25 cellular contexts compared by ENCODE assay signal in genomic region chr1:4010811-4011605, GRCh38.
"Had no signal": no experiment of that assay in that cellular context is flagged by ENCODE, and none has a peak within 500 bp of the region (broad histone marks: within the 10 kb centered on the region; RNA-seq: fewer than 3 reads in every experiment).

No MANE protein-coding gene starts in this region.

- H3K79me2 ChIP-seq: parathyroid adenoma had no signal

- H3K4me3 Mint-ChIP-seq: activated CD4-positive, alpha-beta T cell treated with anti-CD3 and anti-CD28 coated beads for 36 hours; activated naive CD4-positive, alpha-beta T cell treated with anti-CD3 and anti-CD28 coated beads, Interleukin-2, amount 10 ng/mL, durations not matched to agents 7 days and 5 days; activated naive CD8-positive, alpha-beta T cell treated with anti-CD3 and anti-CD28 coated beads, Interleukin-2, amount 50 U/mL, for 24 hours; brain; T-helper 2 cell treated with Interferon-gamma antibody and Interleukin-4, amounts not matched to agents 5 μg/mL and 100 μg/mL, for 36 hours had no signal

- H3K36me3 Mint-ChIP-seq: activated naive CD4-positive, alpha-beta T cell treated with anti-CD3 and anti-CD28 coated beads, Interleukin-2, amount 10 ng/mL, durations not matched to agents 7 days and 5 days; brain had no signal

- H3K4me1 ChIP-seq: colonic mucosa, gastrocnemius medialis, heart left ventricle, left ventricle myocardium inferior, parathyroid adenoma, right lobe of liver, thyroid gland had no signal

- H3K4me3 ChIP-seq: colonic mucosa, gastrocnemius medialis, heart left ventricle, left ventricle myocardium inferior, mucosa of descending colon, right lobe of liver, smooth muscle cell, thyroid gland had no signal

- H3K4me1 Mint-ChIP-seq: activated CD4-positive, alpha-beta T cell treated with anti-CD3 and anti-CD28 coated beads for 36 hours; activated naive CD4-positive, alpha-beta T cell treated with anti-CD3 and anti-CD28 coated beads, Interleukin-2, amount 10 ng/mL, durations not matched to agents 7 days and 5 days; activated naive CD8-positive, alpha-beta T cell treated with anti-CD3 and anti-CD28 coated beads, Interleukin-2, amount 50 U/mL, for 24 hours; brain had no signal

- DNase-seq: activated CD4-positive, alpha-beta T cell treated with anti-CD3 and anti-CD28 coated beads for 36 hours; activated CD4-positive, alpha-beta T cell treated with anti-CD3 and anti-CD28 coated beads, Interleukin-2, amount 50 U/mL, for 48 hours; activated naive CD4-positive, alpha-beta T cell treated with anti-CD3 and anti-CD28 coated beads, Interleukin-2, amount 10 ng/mL, durations not matched to agents 7 days and 5 days; activated naive CD8-positive, alpha-beta T cell treated with anti-CD3 and anti-CD28 coated beads, Interleukin-2, amount 50 U/mL, for 24 hours; activated T-cell treated with anti-CD3 and anti-CD28 coated beads, Interleukin-2, amount 50 U/mL, for 1 hour; anterior cingulate cortex; central memory CD4-positive, alpha-beta T cell; colonic mucosa; gastrocnemius medialis; heart left ventricle; left ventricle myocardium inferior; mammary epithelial cell; mucosa of descending colon; naive B cell; right lobe of liver; stimulated activated CD4-positive, alpha-beta T cell treated with anti-CD3 and anti-CD28 coated beads, Interleukin-4, amount 100 ng/mL, for 1 hour; thyroid gland had no signal

- H3K9ac ChIP-seq: parathyroid adenoma had no signal

- H3K4me2 ChIP-seq: smooth muscle cell had no signal

- FAIRE-seq: TTC549, urothelium cell line had no signal

- H2AFZ ChIP-seq: parathyroid adenoma had no signal

- H3K27me3 ChIP-seq: colonic mucosa, neutrophil, right lobe of liver, thyroid gland had no signal

- H3K27ac Mint-ChIP-seq: activated CD4-positive, alpha-beta T cell treated with anti-CD3 and anti-CD28 coated beads for 36 hours; activated naive CD4-positive, alpha-beta T cell treated with anti-CD3 and anti-CD28 coated beads, Interleukin-2, amount 10 ng/mL, durations not matched to agents 7 days and 5 days; activated naive CD8-positive, alpha-beta T cell treated with anti-CD3 and anti-CD28 coated beads, Interleukin-2, amount 50 U/mL, for 24 hours; activated T-helper 2 cell treated with anti-CD3 and anti-CD28 coated beads, Interferon-gamma antibody, Interleukin-2, Interleukin-4, amounts not matched to agents 10 μg/mL and 5 μg/mL and 100 μg/mL, durations not matched to agents 14 hours and 24 hours and 36 hours; T-helper 2 cell treated with Interferon-gamma antibody and Interleukin-4, amounts not matched to agents 5 μg/mL and 100 μg/mL, for 36 hours had no signal

- ATAC-seq: activated CD4-positive, alpha-beta T cell treated with anti-CD3 and anti-CD28 coated beads for 36 hours; activated naive CD8-positive, alpha-beta T cell treated with anti-CD3 and anti-CD28 coated beads, Interleukin-2, amount 50 U/mL, for 24 hours; gastrocnemius medialis; heart left ventricle; mucosa of descending colon; right lobe of liver had no signal

- H3K9me3 ChIP-seq: colonic mucosa, gastrocnemius medialis, right lobe of liver, thyroid gland had no signal

- H3K36me3 ChIP-seq: colonic mucosa, gastrocnemius medialis, heart left ventricle, left ventricle myocardium inferior, neutrophil, right lobe of liver, thyroid gland had no signal

- H3K27ac ChIP-seq: colonic mucosa, gastrocnemius medialis, heart left ventricle, left ventricle myocardium inferior, neutrophil, parathyroid adenoma, right lobe of liver, thyroid gland had no signal
